8 cellular contexts compared by ENCODE assay signal in genomic region chr19:17469092-17469370, GRCh38. TPM values are rescaled to one million over a fixed set of nuclear protein-coding genes. Genes with fewer than 3 reads are reported as not detected.
A peak's percentile ranks its signal among the peaks of the same experiment; 100 is the strongest.
DNase-seq lines count a peak whose midpoint lies in the region; ATAC-seq and TF ChIP-seq lines count a peak whose summit lies in the region.

No MANE protein-coding gene starts in this region.

- H3K9me3 ChIP-seq in right cardiac atrium (ENCODE audit: control insufficient read depth, low read length) (no peaks in the 10 kb centered on the region), skeletal muscle satellite cell (replicated peaks; ENCODE audit: low read length) (no peaks in the 10 kb centered on the region)

- intact Hi-C loops in right cardiac atrium (cut with DNase I) = loop anchor here in 3 of 4 donors (5.0 to 10.0 kb wide), 2 partner anchors 74 to 122 kb away; partner anchors contain the start of gene CCDC194 (in 1 of the 3)

- ATAC-seq in right cardiac atrium = no peak
- ATAC-seq in HG03354 (IDR thresholded peaks at IDR 0.05; ENCODE audit: poor library complexity, severe bottlenecking, unreplicated experiment) = no peak
- no peak for ATAC-seq in HG02870 (IDR thresholded peaks at IDR 0.05; ENCODE audit: unreplicated experiment)

- peak overlapping the region; percentile 98 for H3K27ac ChIP-seq in right cardiac atrium (ENCODE audit: low read length)

- 3% methylated on average over 11 of the region's 11 CpGs for WGBS in right cardiac atrium

- H3K4me2 ChIP-seq in skeletal muscle satellite cell (ENCODE audit: low read length) = peak overlapping the region; percentile 99

- H3K4me3 ChIP-seq in WI38 (ENCODE audit: low read depth, low read length) = peak overlapping the region; percentile 80
- peak overlapping the region; percentile 76 for H3K4me3 ChIP-seq in right cardiac atrium (ENCODE audit: low read length)
- peak overlapping the region; percentile 86 for H3K4me3 ChIP-seq in skeletal muscle satellite cell (ENCODE audit: low read length)

- DNase-seq in DMS53 (lab: John Stamatoyannopoulos, UW) = peak; percentile 69
- no peak for DNase-seq in DMS53 treated with DMSO at 0.1 percent for 48 hours (lab: John Stamatoyannopoulos, UW; ENCODE audit: unreplicated experiment)
- DNase-seq in right cardiac atrium = no peak
- DNase-seq in NCI-H69 (lab: John Stamatoyannopoulos, UW) = no peak

- no peaks in the 10 kb centered on the region for H3K36me3 ChIP-seq in skeletal muscle satellite cell (ENCODE audit: insufficient read depth, low read length)

- peak overlapping the region; percentile 62 for H3K9ac ChIP-seq in skeletal muscle satellite cell (ENCODE audit: low read depth, low read length)

- TF ChIP-seq CTCF in WI38 (IDR thresholded peaks at IDR 0.05; ENCODE audit: low read depth, low read length) = no peak

- H3K4me1 ChIP-seq in right cardiac atrium (ENCODE audit: control insufficient read depth, insufficient read depth, low read length) = peaks cover 3% of the 10 kb centered on the region
- H3K4me1 ChIP-seq in skeletal muscle satellite cell (ENCODE audit: control insufficient read depth, insufficient read depth, low read length) = peaks cover 23% of the 10 kb centered on the region

- H3K27me3 ChIP-seq in right cardiac atrium (ENCODE audit: control insufficient read depth, insufficient read depth) (no peaks in the 10 kb centered on the region), skeletal muscle satellite cell (ENCODE audit: control insufficient read depth, insufficient read depth, low read length) (peaks cover 4% of the 10 kb centered on the region)

RNA-seq across cellular contexts. Expression of gene SLC27A1, which starts 1.3 kb away (rescaled TPM):
- total RNA-seq in right cardiac atrium = 10 to 100 TPM; 28.2 to 63.6 (median 42.9) TPM
- 36.8 TPM for polyA plus RNA-seq in right cardiac atrium
- total RNA-seq in skeletal muscle satellite cell (2012; rRNA removed) = 8.7 and 9.9 TPM in 2 replicates

RNA-seq across cellular contexts. Expression of gene NXNL1, which starts 8.3 kb away (rescaled TPM):
- total RNA-seq in right cardiac atrium = under 1 TPM in 2 of 4 donors, not detected in 2; 0.29 to 0.45 TPM
- polyA plus RNA-seq in right cardiac atrium = 0.63 TPM
- total RNA-seq in skeletal muscle satellite cell (2012; rRNA removed) = not detected in 2 replicates

RNA-seq across cellular contexts. Expression of gene TMEM221, which starts 20.6 kb away (rescaled TPM):
- total RNA-seq in right cardiac atrium = under 1 TPM in 3 of 4 donors, not detected in 1; 0.22 to 0.42 (median 0.34) TPM
- 0.43 TPM for polyA plus RNA-seq in right cardiac atrium
- not detected in 2 replicates for total RNA-seq in skeletal muscle satellite cell (2012; rRNA removed)

RNA-seq across cellular contexts. Expression of gene PGLS, which starts 42.4 kb away (rescaled TPM):
- 10 to 100 TPM; 28.1 to 32.3 (median 30.1) TPM for total RNA-seq in right cardiac atrium
- 33.4 TPM for polyA plus RNA-seq in right cardiac atrium
- total RNA-seq in skeletal muscle satellite cell (2012; rRNA removed) = 58.6 and 78.9 TPM in 2 replicates

RNA-seq across cellular contexts. Expression of gene MVB12A, which starts 49.2 kb away (rescaled TPM):
- 10 to 100 TPM; 20.6 to 27.2 (median 23.4) TPM for total RNA-seq in right cardiac atrium
- 30.5 TPM for polyA plus RNA-seq in right cardiac atrium
- total RNA-seq in skeletal muscle satellite cell (2012; rRNA removed) = 42.2 and 44.4 TPM in 2 replicates
